ENCODE assay signal across 8 cellular contexts in the genomic region with DNA sequence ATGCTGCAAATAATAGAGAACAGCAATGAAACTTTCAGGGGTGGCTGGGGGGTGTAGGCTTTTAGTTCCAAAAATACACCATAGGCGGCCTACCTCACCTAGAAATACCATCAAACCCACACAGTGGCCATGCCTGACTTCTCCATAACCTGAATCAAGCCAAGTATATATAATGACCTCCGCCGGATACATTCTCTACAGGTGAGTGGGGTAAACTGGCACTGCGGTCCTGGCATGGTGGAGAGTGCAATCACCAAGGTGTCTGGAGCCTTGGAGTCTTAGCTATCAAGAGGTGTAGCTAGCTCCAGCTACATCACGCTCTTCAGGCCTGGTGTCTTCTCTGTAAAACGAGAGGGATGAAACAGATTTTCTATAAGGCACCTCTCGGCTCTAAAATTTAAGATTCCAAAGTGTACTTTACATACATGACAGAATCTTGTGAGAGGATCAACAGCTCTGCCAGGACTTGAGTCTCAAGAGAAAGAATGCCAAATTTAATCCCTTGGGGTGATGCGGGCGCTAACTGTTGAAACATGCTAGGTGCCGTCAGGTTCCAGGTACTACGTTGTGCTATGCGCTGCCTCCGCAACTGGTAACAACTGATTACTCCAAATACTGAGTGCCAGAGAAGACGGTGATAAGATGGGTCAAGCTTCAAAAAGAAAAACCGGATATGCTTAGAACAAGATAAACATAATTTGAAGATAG. TPM values are rescaled to one million over a fixed set of nuclear protein-coding genes. Genes with fewer than 3 reads are reported as not detected.
DNase-seq lines count a peak whose midpoint lies in the region; ATAC-seq, FAIRE-seq and TF ChIP-seq lines count a peak whose summit lies in the region.

No MANE protein-coding gene starts in this region.

- no peaks in the 10 kb centered on the region for H3K27me3 Mint-ChIP-seq in activated naive CD8-positive, alpha-beta T cell

- H3K4me3 Mint-ChIP-seq in activated naive CD8-positive, alpha-beta T cell, result peak overlapping the region; percentile 100

- DNase-seq in NCI-H748 (lab: John Stamatoyannopoulos, UW; ENCODE audit: unreplicated experiment) (peak; percentile 58), hepatocyte (ENCODE audit: low spot score) (peak; percentile 55), small intestine (peak; percentile 35), retina (no peak)

- TF ChIP-seq CTCF in GM12875 (IDR thresholded peaks at IDR 0.05; ENCODE audit: borderline replicate concordance, insufficient read depth, low read depth, low read length) (no peak), hepatocyte (IDR thresholded peaks at IDR 0.05; ENCODE audit: poor library complexity) (no peak)

- H3K79me2 ChIP-seq in hepatocyte, result peaks cover 63% of the 10 kb centered on the region

- peaks cover 24% of the 10 kb centered on the region for H4K20me1 ChIP-seq in hepatocyte (ENCODE audit: insufficient read depth, poor library complexity, severe bottlenecking)

- no peak for FAIRE-seq in small intestine (lab: Jason Lieb, UNC)

- H3K9me2 ChIP-seq in hepatocyte (replicated peaks; ENCODE audit: insufficient read depth), result no peaks in the 10 kb centered on the region

- H3K27ac ChIP-seq in hepatocyte, result peak overlapping the region; percentile 100
- peak overlapping the region; percentile 98 to 100 for H3K27ac ChIP-seq in small intestine (ENCODE audit: low read depth in 1 of 2, low read length in 1 of 2)

- H3K4me1 Mint-ChIP-seq in activated naive CD8-positive, alpha-beta T cell (ENCODE audit: low read depth), result peaks cover 70% of the 10 kb centered on the region

- 33% methylated on average over 15 of the region's 15 CpGs for WGBS in hepatocyte (ENCODE audit: low lambda C conversion rate, missing lambda C conversion rate)
- 12 to 18% (median 15%) methylated on average over 15 of the region's 15 CpGs for WGBS in small intestine, 3 donors

- H2AFZ ChIP-seq in hepatocyte, result peak overlapping the region; percentile 76

- H3K4me3 ChIP-seq in GM12875 (ENCODE audit: low read depth, low read length), result peak overlapping the region; percentile 94
- peak overlapping the region; percentile 85 for H3K4me3 ChIP-seq in hepatocyte
- H3K4me3 ChIP-seq in small intestine (ENCODE audit: low read depth in 1 of 2, low read length in 2 of 2), result peak overlapping the region; percentile 91 to 92

- H3K36me3 ChIP-seq in hepatocyte (replicated peaks; ENCODE audit: insufficient read depth, low read depth) (no peaks in the 10 kb centered on the region), small intestine (ENCODE audit: control insufficient read depth in 2 of 2, insufficient read depth in 2 of 2, low read length in 2 of 2) (no peaks in the 10 kb centered on the region)

- H3K36me3 Mint-ChIP-seq in activated naive CD8-positive, alpha-beta T cell, result peaks cover 9% of the 10 kb centered on the region

- H3K9me3 ChIP-seq in hepatocyte (ENCODE audit: low read depth) (no peaks in the 10 kb centered on the region), small intestine (ENCODE audit: control insufficient read depth, low read depth) (no peaks in the 10 kb centered on the region)

- peak overlapping the region; percentile 99 for H3K27ac Mint-ChIP-seq in activated naive CD8-positive, alpha-beta T cell

- H3K9me3 Mint-ChIP-seq in activated naive CD8-positive, alpha-beta T cell (ENCODE audit: low read depth), result no peaks in the 10 kb centered on the region

- H3K27me3 ChIP-seq in hepatocyte (no peaks in the 10 kb centered on the region), small intestine (ENCODE audit: control insufficient read depth in 2 of 2, insufficient read depth in 2 of 2, low read length in 2 of 2) (no peaks in the 10 kb centered on the region)

- ATAC-seq in GM21360 (IDR thresholded peaks at IDR 0.05; ENCODE audit: unreplicated experiment), result no peak
- no peak for ATAC-seq in GM21390 (IDR thresholded peaks at IDR 0.05; ENCODE audit: unreplicated experiment)

- peak overlapping the region; percentile 90 for H3K4me2 ChIP-seq in hepatocyte

- H3K4me1 ChIP-seq in hepatocyte (ENCODE audit: insufficient read depth) (peaks cover 41% of the 10 kb centered on the region), small intestine (ENCODE audit: control insufficient read depth in 2 of 2, insufficient read depth in 1 of 2, low read depth in 1 of 2, low read length in 1 of 2) (peaks cover 4 to 21% of the 10 kb centered on the region in 2 donors)

RNA-seq across cellular contexts. Expression of a gene that starts 1.0 kb away (rescaled TPM):
- total RNA-seq in hepatocyte, result 7.2 and 8.4 TPM in 2 replicates
- 7.0 and 8.4 TPM in 2 replicates for polyA plus RNA-seq in hepatocyte
- polyA plus RNA-seq in small intestine, result 1 to 10 TPM in 1 of 3 donors, under 1 TPM in 2; 0.81 to 2.5 (median 0.89) TPM

RNA-seq across cellular contexts. Expression of a gene that starts 1.9 kb away (rescaled TPM):
- 60.4 and 65.3 TPM in 2 replicates for total RNA-seq in hepatocyte
- polyA plus RNA-seq in hepatocyte (23.6 and 30.3 TPM in 2 replicates), small intestine (10 to 100 TPM in 1 of 3 donors, 1 to 10 TPM in 2; 6.2 to 13.2 (median 8.5) TPM)

RNA-seq across cellular contexts. Expression of a gene that starts 37.3 kb away (rescaled TPM):
- 7.8 and 9.4 TPM in 2 replicates for total RNA-seq in hepatocyte
- polyA plus RNA-seq in hepatocyte (0.60 and 1.4 TPM in 2 replicates), small intestine (under 1 TPM; 0.27 to 0.67 (median 0.49) TPM)

RNA-seq across cellular contexts. Expression of a gene that starts 37.9 kb away (rescaled TPM):
- total RNA-seq in hepatocyte, result 0.93 and 3.3 TPM in 2 replicates
- 2.9 and 5.0 TPM in 2 replicates for polyA plus RNA-seq in hepatocyte
- 10 to 100 TPM in 1 of 3 donors, 1 to 10 TPM in 2; 1.4 to 10.6 (median 1.8) TPM for polyA plus RNA-seq in small intestine

RNA-seq across cellular contexts. Expression of a gene that starts 47.1 kb away (rescaled TPM):
- total RNA-seq in hepatocyte, result 0.20 and 0.23 TPM in 2 replicates
- polyA plus RNA-seq in hepatocyte, result 0.11 TPM in 1 of 2 replicates, not detected in the other
- 1 to 10 TPM; 3.3 to 7.8 (median 6.5) TPM for polyA plus RNA-seq in small intestine
